20 cellular contexts compared by ENCODE assay signal in the genomic region with DNA sequence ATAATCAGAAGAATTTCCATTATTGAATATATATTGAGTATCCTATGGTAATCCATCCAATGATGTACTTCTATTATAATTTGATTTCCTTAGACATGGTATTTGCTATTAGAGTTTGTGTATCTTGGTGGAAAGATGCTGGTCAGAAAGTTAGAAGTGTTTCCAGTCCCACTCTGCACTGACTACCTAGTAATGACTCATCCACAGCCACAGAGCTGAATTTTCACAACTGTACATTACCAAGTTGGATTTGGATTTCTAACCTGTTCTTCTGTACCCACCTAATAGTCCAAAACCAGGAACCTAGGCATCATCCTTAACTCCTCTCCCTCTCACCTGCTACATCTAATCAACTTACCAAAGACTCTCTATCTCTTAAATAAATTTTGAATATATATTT.
DNase-seq lines count a peak whose midpoint lies in the region; ATAC-seq, FAIRE-seq and TF ChIP-seq lines count a peak whose summit lies in the region.
"Had no signal": no experiment of that assay in that cellular context is flagged by ENCODE, and none has a peak within 500 bp of the region (broad histone marks: within the 10 kb centered on the region; RNA-seq: fewer than 3 reads in every experiment).

No MANE protein-coding gene starts in this region.

- ATAC-seq in HG03565 (IDR thresholded peaks at IDR 0.05; ENCODE audit: unreplicated experiment) (peak; percentile 56), omental fat pad (ENCODE audit: low FRiP score) (no peak)
- ATAC-seq: CD8-positive, alpha-beta T cell; GM12878; HCT116 had no signal

- H3K4me3 ChIP-seq in breast epithelium (no peak overlapping the region), endothelial cell of umbilical vein (replicated peaks in 1 of 3; ENCODE audit: insufficient read depth in 1 of 3, low read depth in 1 of 3, low read length in 3 of 3) (no peak overlapping the region)
- H3K4me3 ChIP-seq: BLaER1, GM12878 had no signal

- H3K27me3 ChIP-seq in breast epithelium (no peaks in the 10 kb centered on the region), endothelial cell of umbilical vein (ENCODE audit: control insufficient read depth in 2 of 2, insufficient read depth in 2 of 2, low read length in 2 of 2) (no peaks in the 10 kb centered on the region)
- H3K27me3 ChIP-seq: BLaER1 had no signal

- no peak overlapping the region for H3K4me3 Mint-ChIP-seq in MCF 10A (ENCODE audit: unreplicated experiment)
- H3K4me3 Mint-ChIP-seq: CD14-positive monocyte; CD8-positive, alpha-beta T cell; HFFc6 had no signal

- H3K9me3 ChIP-seq in breast epithelium (peaks cover 4 to 20% of the 10 kb centered on the region in 2 donors), endothelial cell of umbilical vein (replicated peaks; ENCODE audit: control insufficient read depth, insufficient read depth, low read length) (no peaks in the 10 kb centered on the region)

- peaks cover 18% of the 10 kb centered on the region for H3K9me3 Mint-ChIP-seq in MCF 10A (ENCODE audit: unreplicated experiment)
- H3K9me3 Mint-ChIP-seq: HFFc6 had no signal

- FAIRE-seq in endothelial cell of umbilical vein (lab: Jason Lieb, UNC): no peak
- FAIRE-seq: GM12878 had no signal

- CTCF ChIA-PET in MCF 10A (lab: Yijun Ruan, JAX) (no interaction called here), endothelial cell of umbilical vein (lab: Charles Lee) (interaction anchor here (0.6 to 2.7 kb wide), 4 partner anchors 9 to 24 kb away, joined by 3 to 8 read pairs (median 3); no protein-coding TSS in a partner anchor)

- no peaks in the 10 kb centered on the region for H4K20me1 ChIP-seq in endothelial cell of umbilical vein (replicated peaks; ENCODE audit: control insufficient read depth, extremely low read depth, insufficient read depth, low read length)
- H4K20me1 ChIP-seq: BLaER1 had no signal

- POLR2A ChIA-PET in MCF 10A (lab: Yijun Ruan, JAX) (interaction anchor here (0.6 kb wide), 1 partner anchor 22 kb away, joined by 3 read pairs; no protein-coding TSS in a partner anchor), endothelial cell of umbilical vein (lab: Charles Lee) (no interaction called here)

- H3K27ac Mint-ChIP-seq in MCF 10A (ENCODE audit: low read depth, unreplicated experiment): no peak overlapping the region
- H3K27ac Mint-ChIP-seq: CD14-positive monocyte; CD8-positive, alpha-beta T cell; HFFc6 had no signal

- no peak overlapping the region for H3K4me2 ChIP-seq in endothelial cell of umbilical vein (ENCODE audit: insufficient read depth, low read length)
- H3K4me2 ChIP-seq: BLaER1 had no signal

- dilution Hi-C loops in endothelial cell of umbilical vein (cut with MboI; ENCODE audit: extremely low pct_ligation_motif_present, low sequenced_read_pairs): no loop called here

- H3K27ac ChIP-seq in breast epithelium: no peak overlapping the region
- H3K27ac ChIP-seq in endothelial cell of umbilical vein (ENCODE audit: insufficient read depth, low read depth, low read length): no peak overlapping the region
- H3K27ac ChIP-seq: BLaER1, HL-60 had no signal

- H3K27me3 Mint-ChIP-seq in MCF 10A (ENCODE audit: insufficient read depth, unreplicated experiment): no peaks in the 10 kb centered on the region

- H3K9me1 ChIP-seq in endothelial cell of umbilical vein (replicated peaks; ENCODE audit: control insufficient read depth, extremely low read depth, insufficient read depth, low read length): no peaks in the 10 kb centered on the region

- H3K9ac ChIP-seq in endothelial cell of umbilical vein (replicated peaks; ENCODE audit: extremely low read depth, insufficient read depth, low read length): no peak overlapping the region
- H3K9ac ChIP-seq: BLaER1 had no signal

- no peaks in the 10 kb centered on the region for H3K79me2 ChIP-seq in endothelial cell of umbilical vein (ENCODE audit: control insufficient read depth, insufficient read depth, low read length)

- intact Hi-C loops in MCF 10A (cut with micrococcal nuclease): no loop called here
- intact Hi-C loops in breast epithelium (cut with DNase I; ENCODE audit: low total_unique reads): no loop called here
- intact Hi-C loops in endothelial cell of umbilical vein (cut with micrococcal nuclease): no loop called here

- BruUV-seq in MCF 10A (replicated peaks; lab: Mats Ljungman, UMichigan): no TSS peak
- no TSS peak for BruUV-seq in endothelial cell of umbilical vein (replicated peaks; lab: Mats Ljungman, UMichigan)

- no peaks in the 10 kb centered on the region for H3K4me1 Mint-ChIP-seq in MCF 10A (ENCODE audit: insufficient read depth, unreplicated experiment)
- H3K4me1 Mint-ChIP-seq: CD14-positive monocyte had no signal

- H2AFZ ChIP-seq in endothelial cell of umbilical vein (ENCODE audit: low read depth, low read length): no peak overlapping the region

- TF ChIP-seq POLR2A in breast epithelium (IDR thresholded peaks at IDR 0.05): no peak
- no peak for TF ChIP-seq POLR2A in endothelial cell of umbilical vein (IDR thresholded peaks at IDR 0.05; ENCODE audit: low read depth, low read length)

- no peaks in the 10 kb centered on the region for H3K4me1 ChIP-seq in breast epithelium
- no peaks in the 10 kb centered on the region for H3K4me1 ChIP-seq in endothelial cell of umbilical vein (ENCODE audit: control insufficient read depth, extremely low read depth, insufficient read depth, low read length)
- H3K4me1 ChIP-seq: BLaER1 had no signal

- DNase-seq in MCF 10A (ENCODE audit: unreplicated experiment): peak; percentile 7
- no peak for DNase-seq in breast epithelium (ENCODE audit: low spot score in 2 of 2)
- DNase-seq in endothelial cell of umbilical vein (ENCODE audit: low read depth, low spot score): no peak
- peak; percentile 8 for DNase-seq in kidney tubule cell (ENCODE audit: low spot score)
- DNase-seq in central memory CD4-positive, alpha-beta T cell: no peak
- DNase-seq in SW 1271 (lab: John Stamatoyannopoulos, UW): no peak
- no peak for DNase-seq in omental fat pad (ENCODE audit: low spot score)
- DNase-seq: 8988T; Calu3; CD8-positive, alpha-beta T cell; DMS79 treated with DMSO at 0.1 percent for 48 hours; GOT3; H7; HFFc6 had no signal

- no peaks in the 10 kb centered on the region for H3K36me3 Mint-ChIP-seq in MCF 10A (ENCODE audit: insufficient read depth, unreplicated experiment)

- H3K36me3 ChIP-seq in breast epithelium (no peaks in the 10 kb centered on the region), endothelial cell of umbilical vein (ENCODE audit: control insufficient read depth in 2 of 2, extremely low read depth in 1 of 2, insufficient read depth in 2 of 2, low read length in 2 of 2) (no peaks in the 10 kb centered on the region)
- H3K36me3 ChIP-seq: BLaER1 had no signal

- no peak for TF ChIP-seq CTCF in MCF 10A (IDR thresholded peaks at IDR 0.05; ENCODE audit: unreplicated experiment)
- TF ChIP-seq CTCF in breast epithelium (IDR thresholded peaks at IDR 0.05): no peak
- TF ChIP-seq CTCF in endothelial cell of umbilical vein (IDR thresholded peaks at IDR 0.05; ENCODE audit: extremely low read depth in 1 of 2, insufficient read depth in 1 of 2, low read depth in 1 of 2, low read length in 2 of 2): no peak
- TF ChIP-seq CTCF in omental fat pad (IDR thresholded peaks at IDR 0.05): no peak

TF ChIP-seq in endothelial cell of umbilical vein, 7 proteins besides CTCF, POLR2A, EP300 and RAD21:
- TF ChIP-seq FOS (IDR thresholded peaks at IDR 0.05; ENCODE audit: borderline replicate concordance, insufficient read depth, low read length) (peak; percentile 42), MYC (IDR thresholded peaks at IDR 0.05; ENCODE audit: low read depth, low read length) (no peak), EZH2 (IDR thresholded peaks at IDR 0.05; ENCODE audit: borderline replicate concordance, low read depth, low read length, severe bottlenecking) (no peak), JUN (IDR thresholded peaks at IDR 0.05; ENCODE audit: borderline replicate concordance, insufficient read depth, insufficient read length, low read depth) (no peak)
- TF ChIP-seq, protein P1, sequence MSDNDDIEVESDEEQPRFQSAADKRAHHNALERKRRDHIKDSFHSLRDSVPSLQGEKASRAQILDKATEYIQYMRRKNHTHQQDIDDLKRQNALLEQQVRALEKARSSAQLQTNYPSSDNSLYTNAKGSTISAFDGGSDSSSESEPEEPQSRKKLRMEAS (IDR thresholded peaks at IDR 0.05; ENCODE audit: insufficient read depth, insufficient read length): no peak

Comparison
In these comparisons a context has a peak if more than half of its experiments do, and no peak if none do; other contexts are left out.
1. DNase-seq: peak in MCF 10A (single experiment) and kidney tubule cell (single experiment); none in breast epithelium (0 of 2), endothelial cell of umbilical vein (single experiment), central memory CD4-positive, alpha-beta T cell (single experiment), SW 1271 (0 of 2) and omental fat pad (single experiment).